9 cellular contexts compared by ENCODE assay signal in the genomic region with DNA sequence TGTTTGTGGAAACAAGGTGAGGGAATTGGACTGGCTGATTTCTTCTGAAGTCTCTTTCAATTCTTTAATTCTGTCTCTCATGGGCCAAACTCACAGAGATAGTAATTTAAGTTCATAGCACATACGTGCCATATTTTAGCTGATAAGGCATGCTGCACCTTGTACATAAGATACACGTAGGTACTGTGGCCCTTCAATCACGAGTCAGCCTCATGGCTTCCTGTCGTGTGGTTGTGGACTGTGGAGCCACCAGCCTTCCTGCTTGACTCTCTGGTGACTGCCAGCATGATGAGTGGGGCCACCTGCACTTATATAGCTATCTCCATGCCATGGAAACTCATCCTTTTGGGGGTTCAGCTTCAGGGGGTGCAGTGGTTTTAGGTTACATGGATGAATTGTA. TPM values are rescaled to one million over a fixed set of nuclear protein-coding genes. Genes with fewer than 3 reads are reported as not detected.
DNase-seq lines count a peak whose midpoint lies in the region; ATAC-seq and TF ChIP-seq lines count a peak whose summit lies in the region.
"Had no signal": no experiment of that assay in that cellular context is flagged by ENCODE, and none has a peak within 500 bp of the region (broad histone marks: within the 10 kb centered on the region; RNA-seq: fewer than 3 reads in every experiment).

No MANE protein-coding gene starts in this region.

- H3K27me3 Mint-ChIP-seq in activated naive CD4-positive, alpha-beta T cell treated with anti-CD3 and anti-CD28 coated beads, Interleukin-2, amount 50 U/mL, for 24 hours = no peaks in the 10 kb centered on the region
- no peaks in the 10 kb centered on the region for H3K27me3 Mint-ChIP-seq in stimulated activated naive CD8-positive, alpha-beta T cell treated with anti-CD3 and anti-CD28 coated beads, Interleukin-15, amount 100 ng/mL, for 72 hours

- peak; percentile 49 for DNase-seq in stimulated activated CD4-positive, alpha-beta T cell treated with anti-CD3 and anti-CD28 coated beads, Interleukin-1b, Interleukin-23, amount 100 ng/mL, for 48 hours
- no peak for DNase-seq in stimulated activated CD4-positive, alpha-beta T cell treated with anti-CD3 and anti-CD28 coated beads, Interleukin-12 subunit alpha, Interleukin-12 subunit beta, amount 100 ng/mL, for 4 hours
- DNase-seq in stimulated activated naive CD8-positive, alpha-beta T cell treated with anti-CD3 and anti-CD28 coated beads, Interleukin-15, amount 100 ng/mL, for 72 hours = peak in 1 of 2 donors; percentile 60
- no peak for DNase-seq in prostate gland (ENCODE audit: low spot score)
- no peak for DNase-seq in COR-L47 (lab: John Stamatoyannopoulos, UW)
- DNase-seq in globus pallidus (ENCODE audit: low spot score) = no peak
- DNase-seq: NCI-H526 treated with DMSO at 0.1 percent for 48 hours had no signal

- H3K36me3 ChIP-seq in KOPT-K1 (ENCODE audit: insufficient read depth, low read length) (no peaks in the 10 kb centered on the region), prostate gland (no peaks in the 10 kb centered on the region)

- H3K4me3 ChIP-seq in prostate gland = no peak overlapping the region

- no peaks in the 10 kb centered on the region for H3K27me3 ChIP-seq in prostate gland (replicated peaks; ENCODE audit: insufficient read depth)

- no peak for TF ChIP-seq POLR2A in prostate gland (IDR thresholded peaks at IDR 0.05)

- intact Hi-C loops in prostate gland (cut with DNase I) = no loop called here

- H3K36me3 Mint-ChIP-seq in activated naive CD4-positive, alpha-beta T cell treated with anti-CD3 and anti-CD28 coated beads, Interleukin-2, amount 50 U/mL, for 24 hours = peaks cover 2% of the 10 kb centered on the region

- no peaks in the 10 kb centered on the region for H3K9me3 Mint-ChIP-seq in activated naive CD4-positive, alpha-beta T cell treated with anti-CD3 and anti-CD28 coated beads, Interleukin-2, amount 50 U/mL, for 24 hours
- H3K9me3 Mint-ChIP-seq in stimulated activated naive CD8-positive, alpha-beta T cell treated with anti-CD3 and anti-CD28 coated beads, Interleukin-15, amount 100 ng/mL, for 72 hours = no peaks in the 10 kb centered on the region

- no peak for TF ChIP-seq CTCF in prostate gland (IDR thresholded peaks at IDR 0.05)

- peak; percentile 95 for ATAC-seq in stimulated activated naive CD8-positive, alpha-beta T cell treated with anti-CD3 and anti-CD28 coated beads, Interleukin-15, amount 100 ng/mL, for 72 hours

- H3K9me3 ChIP-seq in KOPT-K1 (ENCODE audit: insufficient read depth, low read length, poor library complexity, severe bottlenecking) (no peaks in the 10 kb centered on the region), prostate gland (no peaks in the 10 kb centered on the region)

- H3K4me1 ChIP-seq in prostate gland (replicated peaks) = no peaks in the 10 kb centered on the region

- H3K4me3 Mint-ChIP-seq in activated naive CD4-positive, alpha-beta T cell treated with anti-CD3 and anti-CD28 coated beads, Interleukin-2, amount 50 U/mL, for 24 hours = peak overlapping the region; percentile 39
- peak overlapping the region; percentile 42 to 57 for H3K4me3 Mint-ChIP-seq in stimulated activated naive CD8-positive, alpha-beta T cell treated with anti-CD3 and anti-CD28 coated beads, Interleukin-15, amount 100 ng/mL, for 72 hours

- no peak overlapping the region for H3K27ac Mint-ChIP-seq in activated naive CD4-positive, alpha-beta T cell treated with anti-CD3 and anti-CD28 coated beads, Interleukin-2, amount 50 U/mL, for 24 hours
- H3K27ac Mint-ChIP-seq in stimulated activated naive CD8-positive, alpha-beta T cell treated with anti-CD3 and anti-CD28 coated beads, Interleukin-15, amount 100 ng/mL, for 72 hours = peak overlapping the region; percentile 59 to 76

- H3K27ac ChIP-seq in KOPT-K1 (ENCODE audit: low read depth, low read length, poor library complexity, severe bottlenecking) (peak overlapping the region; percentile 24), prostate gland (no peak overlapping the region)

- 73% methylated on average over 4 of the region's 4 CpGs for WGBS in prostate gland

- H3K4me1 Mint-ChIP-seq in activated naive CD4-positive, alpha-beta T cell treated with anti-CD3 and anti-CD28 coated beads, Interleukin-2, amount 50 U/mL, for 24 hours = peaks cover 59% of the 10 kb centered on the region
- H3K4me1 Mint-ChIP-seq in stimulated activated naive CD8-positive, alpha-beta T cell treated with anti-CD3 and anti-CD28 coated beads, Interleukin-15, amount 100 ng/mL, for 72 hours = peaks cover 81% of the 10 kb centered on the region

RNA-seq across cellular contexts. Expression of a gene that starts 25.1 kb away (rescaled TPM):
- 10 to 100 TPM; 11.5 to 23.7 TPM for total RNA-seq in prostate gland
